In the genomic region with DNA sequence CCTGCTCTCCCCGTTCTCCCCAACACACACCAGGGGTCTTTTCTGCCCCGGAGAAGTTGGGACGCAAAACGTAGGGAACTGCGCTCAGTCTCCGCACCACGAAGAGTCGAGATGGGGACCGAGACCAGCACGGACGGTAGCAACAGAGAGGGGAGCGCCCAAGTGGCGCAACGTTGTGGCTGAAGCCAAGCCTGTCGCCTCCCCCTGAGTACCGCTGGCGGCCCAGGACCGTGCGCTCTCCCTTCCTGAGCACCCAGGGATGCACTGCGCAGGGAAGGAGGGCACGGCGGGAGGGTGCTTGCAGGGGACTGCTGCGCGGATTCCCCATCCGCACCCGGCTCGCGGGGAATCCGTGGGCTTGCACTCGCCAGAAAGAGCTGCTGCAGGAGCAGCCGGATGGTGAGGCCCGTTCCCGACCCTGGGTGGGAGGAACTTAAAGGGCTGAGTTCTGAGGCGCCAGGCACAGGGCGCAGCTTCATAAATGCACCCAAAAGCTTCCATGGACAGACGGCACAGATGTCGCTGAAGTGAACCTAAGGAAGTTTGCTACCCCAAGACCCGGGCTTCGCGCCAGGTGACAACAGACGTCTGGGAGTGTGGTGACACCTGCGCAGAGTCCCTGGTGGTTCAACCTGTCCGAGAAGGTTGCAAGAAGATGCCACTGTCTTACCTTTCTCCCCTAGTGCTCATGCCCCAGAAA, we compare ENCODE assay signal across 12 cellular contexts.
DNase-seq lines count a peak whose midpoint lies in the region; ATAC-seq, FAIRE-seq and TF ChIP-seq lines count a peak whose summit lies in the region.
"Had no signal": no experiment of that assay in that cellular context is flagged by ENCODE, and none has a peak within 500 bp of the region (broad histone marks: within the 10 kb centered on the region; RNA-seq: fewer than 3 reads in every experiment).

No MANE protein-coding gene starts in this region.

- H3K36me3 Mint-ChIP-seq in astrocyte (ENCODE audit: low read depth, unreplicated experiment) = no peaks in the 10 kb centered on the region
- H3K36me3 Mint-ChIP-seq in CD8-positive, alpha-beta memory T cell = no peaks in the 10 kb centered on the region
- H3K36me3 Mint-ChIP-seq in CD4-positive, alpha-beta T cell (ENCODE audit: low read depth) = no peaks in the 10 kb centered on the region
- H3K36me3 Mint-ChIP-seq: stimulated activated effector memory CD8-positive, alpha-beta T cell treated with anti-CD3 and anti-CD28 coated beads, Interleukin-12 subunit alpha, Interleukin-12 subunit beta, amount 100 ng/mL, for 72 hours had no signal

- H3K9me3 ChIP-seq in AG04450 (ENCODE audit: control insufficient read depth, insufficient read depth, low read length) = peaks cover 3% of the 10 kb centered on the region; the same call in 1 of the 2 replicates
- H3K9me3 ChIP-seq in astrocyte (ENCODE audit: insufficient read depth, low read depth, low read length) = no peaks in the 10 kb centered on the region
- no peaks in the 10 kb centered on the region for H3K9me3 ChIP-seq in ovary
- no peaks in the 10 kb centered on the region for H3K9me3 ChIP-seq in CD8-positive, alpha-beta memory T cell (ENCODE audit: low read length)
- no peaks in the 10 kb centered on the region for H3K9me3 ChIP-seq in CD4-positive, alpha-beta T cell (ENCODE audit: control insufficient read depth, low read length)

- 5 to 6% (median 6%) methylated on average over 42 to 43 of the region's 43 CpGs for WGBS in ovary, 3 donors

- peaks cover 81% of the 10 kb centered on the region for H3K27me3 Mint-ChIP-seq in astrocyte (ENCODE audit: low read depth, unreplicated experiment)
- peaks cover 32 to 48% of the 10 kb centered on the region in 2 donors for H3K27me3 Mint-ChIP-seq in CD8-positive, alpha-beta memory T cell
- peaks cover 49% of the 10 kb centered on the region for H3K27me3 Mint-ChIP-seq in CD4-positive, alpha-beta T cell

- no peak for FAIRE-seq in astrocyte (lab: Jason Lieb, UNC)

- peak overlapping the region; percentile 69 for H3K9ac ChIP-seq in astrocyte (ENCODE audit: low read length)
- H3K9ac ChIP-seq: BLaER1 treated with 17β-estradiol and CSF1 and Interleukin-3, amounts not matched to agents 10 nM and 100 nM had no signal

- DNase-seq in AG04450 (ENCODE audit: low read depth, low spot score) (no peak), astrocyte (ENCODE audit: low read depth) (no peak), left ventricle myocardium superior (peak; percentile 57), ovary (peak in 4 of 5 donors; percentile 24 to 62 (median 56))
- no peak for DNase-seq in CD8-positive, alpha-beta memory T cell
- no peak for DNase-seq in CD4-positive, alpha-beta T cell
- DNase-seq: activated effector memory CD4-positive, alpha-beta T cell treated with Interleukin-2 at 50 U/mL for 16 hours; NCI-H2029 treated with DMSO at 0.1 percent for 48 hours had no signal

- TF ChIP-seq POLR2A in ovary (IDR thresholded peaks at IDR 0.05) = no peak

- H3K27ac ChIP-seq in AG04450 (ENCODE audit: low read depth, low read length) = peak overlapping the region; percentile 47
- H3K27ac ChIP-seq in astrocyte (ENCODE audit: low read depth, low read length) = no peak overlapping the region
- peak overlapping the region; percentile 22 to 70 for H3K27ac ChIP-seq in ovary
- H3K27ac ChIP-seq in CD8-positive, alpha-beta memory T cell (ENCODE audit: low read depth, low read length) = no peak overlapping the region
- H3K27ac ChIP-seq in CD4-positive, alpha-beta T cell (ENCODE audit: low read depth, low read length) = no peak overlapping the region
- H3K27ac ChIP-seq: BLaER1 treated with 17β-estradiol and CSF1 and Interleukin-3, amounts not matched to agents 10 nM and 100 nM had no signal

- no peaks in the 10 kb centered on the region for H3K79me2 ChIP-seq in astrocyte (ENCODE audit: insufficient read depth, low read length)

- H3K27me3 ChIP-seq in AG04450 (ENCODE audit: control insufficient read depth, insufficient read depth, low read length) (no peaks in the 10 kb centered on the region), astrocyte (ENCODE audit: insufficient read depth, low read length) (peaks cover 51% of the 10 kb centered on the region), ovary (no peaks in the 10 kb centered on the region)
- no peaks in the 10 kb centered on the region for H3K27me3 ChIP-seq in CD8-positive, alpha-beta memory T cell (ENCODE audit: insufficient read depth, low read length, poor library complexity, severe bottlenecking)
- peaks cover 9% of the 10 kb centered on the region for H3K27me3 ChIP-seq in CD4-positive, alpha-beta T cell (ENCODE audit: control insufficient read depth, insufficient read depth, low read length)

- no peak for TF ChIP-seq CTCF in AG04450 (IDR thresholded peaks at IDR 0.05; ENCODE audit: low read depth, low read length)
- no peak for TF ChIP-seq CTCF in astrocyte (IDR thresholded peaks at IDR 0.05; ENCODE audit: insufficient read depth, low read depth, low read length)
- no peak for TF ChIP-seq CTCF in ovary (IDR thresholded peaks at IDR 0.05)
- no peak for TF ChIP-seq CTCF in CD4-positive, alpha-beta T cell (IDR thresholded peaks at IDR 0.05)

- H3K4me3 ChIP-seq in AG04450 (ENCODE audit: low read depth, low read length) (peak overlapping the region; percentile 70), astrocyte (ENCODE audit: insufficient read depth, low read depth, low read length) (peak overlapping the region; percentile 46), ovary (peak overlapping the region; percentile 67)
- no peak overlapping the region for H3K4me3 ChIP-seq in CD8-positive, alpha-beta memory T cell (ENCODE audit: low read length)
- H3K4me3 ChIP-seq: BLaER1 treated with 17β-estradiol and CSF1 and Interleukin-3, amounts not matched to agents 10 nM and 100 nM had no signal

- H3K4me2 ChIP-seq in astrocyte (ENCODE audit: low read length) = peak overlapping the region; percentile 98

- H3K4me3 Mint-ChIP-seq in astrocyte (ENCODE audit: unreplicated experiment) = no peak overlapping the region
- H3K4me3 Mint-ChIP-seq in CD8-positive, alpha-beta memory T cell = no peak overlapping the region
- no peak overlapping the region for H3K4me3 Mint-ChIP-seq in CD4-positive, alpha-beta T cell
- H3K4me3 Mint-ChIP-seq: stimulated activated effector memory CD8-positive, alpha-beta T cell treated with anti-CD3 and anti-CD28 coated beads, Interleukin-12 subunit alpha, Interleukin-12 subunit beta, amount 100 ng/mL, for 72 hours had no signal

- POLR2A ChIA-PET in AG04450 (lab: Yijun Ruan, JAX) = no interaction called here
- POLR2A ChIA-PET in CD8-positive, alpha-beta memory T cell (lab: Charles Lee) = no interaction called here
- POLR2A ChIA-PET in CD4-positive, alpha-beta T cell (lab: Charles Lee) = no interaction called here

- intact Hi-C loops in left ventricle myocardium superior (cut with micrococcal nuclease) = no loop called here
- intact Hi-C loops in ovary (cut with DNase I) = loop anchor here in 3 of 4 donors (2.0 to 10.0 kb wide), 4 partner anchors 16 to 106 kb away; no protein-coding TSS in a partner anchor
- intact Hi-C loops in CD4-positive, alpha-beta T cell (cut with DNase I, micrococcal nuclease) = no loop called here

- peak overlapping the region; percentile 51 for H2AFZ ChIP-seq in astrocyte (ENCODE audit: low read depth, low read length)

- TF ChIP-seq EP300 in ovary (IDR thresholded peaks at IDR 0.05) = no peak

- peaks cover 20% of the 10 kb centered on the region for H3K4me1 ChIP-seq in astrocyte (ENCODE audit: insufficient read depth, low read length)
- H3K4me1 ChIP-seq in ovary (ENCODE audit: insufficient read depth) = peaks cover 5% of the 10 kb centered on the region
- H3K4me1 ChIP-seq in CD8-positive, alpha-beta memory T cell (ENCODE audit: insufficient read depth, low read length) = no peaks in the 10 kb centered on the region

- no peaks in the 10 kb centered on the region for H3K36me3 ChIP-seq in astrocyte (ENCODE audit: insufficient read depth, low read length)
- H3K36me3 ChIP-seq in ovary = no peaks in the 10 kb centered on the region
- no peaks in the 10 kb centered on the region for H3K36me3 ChIP-seq in CD8-positive, alpha-beta memory T cell (ENCODE audit: insufficient read depth, low read length)
- H3K36me3 ChIP-seq: BLaER1 treated with 17β-estradiol and CSF1 and Interleukin-3, amounts not matched to agents 10 nM and 100 nM had no signal

- H3K4me1 Mint-ChIP-seq in astrocyte (ENCODE audit: low read depth, unreplicated experiment) = peaks cover 8% of the 10 kb centered on the region
- H3K4me1 Mint-ChIP-seq in CD8-positive, alpha-beta memory T cell = peaks cover 5 to 14% (median 13%) of the 10 kb centered on the region in 3 donors
- H3K4me1 Mint-ChIP-seq in CD4-positive, alpha-beta T cell (ENCODE audit: low read depth) = peaks cover 6% of the 10 kb centered on the region

- CTCF ChIA-PET in AG04450 (lab: Charles Lee) = interaction anchor here (1.3 kb wide), 1 partner anchor 117 kb away, joined by 4 read pairs; no protein-coding TSS in a partner anchor
- CTCF ChIA-PET in CD8-positive, alpha-beta memory T cell (lab: Charles Lee) = no interaction called here
- CTCF ChIA-PET in CD4-positive, alpha-beta T cell (lab: Charles Lee) = no interaction called here

- peaks cover 4% of the 10 kb centered on the region for H3K9me3 Mint-ChIP-seq in astrocyte (ENCODE audit: unreplicated experiment)
- no peaks in the 10 kb centered on the region for H3K9me3 Mint-ChIP-seq in CD8-positive, alpha-beta memory T cell
- H3K9me3 Mint-ChIP-seq in CD4-positive, alpha-beta T cell = no peaks in the 10 kb centered on the region
- H3K9me3 Mint-ChIP-seq: stimulated activated effector memory CD8-positive, alpha-beta T cell treated with anti-CD3 and anti-CD28 coated beads, Interleukin-12 subunit alpha, Interleukin-12 subunit beta, amount 100 ng/mL, for 72 hours had no signal

- no peak overlapping the region for H3K27ac Mint-ChIP-seq in astrocyte (ENCODE audit: unreplicated experiment)
- no peak overlapping the region for H3K27ac Mint-ChIP-seq in CD8-positive, alpha-beta memory T cell
- H3K27ac Mint-ChIP-seq in CD4-positive, alpha-beta T cell = no peak overlapping the region
- H3K27ac Mint-ChIP-seq: stimulated activated effector memory CD8-positive, alpha-beta T cell treated with anti-CD3 and anti-CD28 coated beads, Interleukin-12 subunit alpha, Interleukin-12 subunit beta, amount 100 ng/mL, for 72 hours had no signal

- ATAC-seq in left ventricle myocardium superior (peak; percentile 66), HG03520 (IDR thresholded peaks at IDR 0.05; ENCODE audit: unreplicated experiment) (no peak), HG03097 (IDR thresholded peaks at IDR 0.05; ENCODE audit: low FRiP score, unreplicated experiment) (no peak)
- no peak for ATAC-seq in CD4-positive, alpha-beta T cell (ENCODE audit: poor library complexity)
- ATAC-seq: stimulated activated effector memory CD8-positive, alpha-beta T cell treated with anti-CD3 and anti-CD28 coated beads, Interleukin-12 subunit alpha, Interleukin-12 subunit beta, amount 100 ng/mL, for 72 hours had no signal

- H4K20me1 ChIP-seq in astrocyte (ENCODE audit: insufficient read depth, low read length) = no peaks in the 10 kb centered on the region

Comparison
In these comparisons a context has a peak if more than half of its experiments do, and no peak if none do; other contexts are left out.
1. DNase-seq: peak in left ventricle myocardium superior (single experiment) and ovary (4 of 5); none in AG04450 (single experiment), astrocyte (single experiment), CD8-positive, alpha-beta memory T cell (0 of 5) and CD4-positive, alpha-beta T cell (0 of 10).
2. H3K27ac ChIP-seq: peak in AG04450 (single experiment) and ovary (2 of 2); none in astrocyte (single experiment), CD8-positive, alpha-beta memory T cell (single experiment) and CD4-positive, alpha-beta T cell (single experiment).
3. intact Hi-C loops: an anchor here in ovary (2.0 to 10.0 kb wide); none called in left ventricle myocardium superior and CD4-positive, alpha-beta T cell.